Comparison of ENCODE assay signal across 21 cellular contexts in the genomic region with DNA sequence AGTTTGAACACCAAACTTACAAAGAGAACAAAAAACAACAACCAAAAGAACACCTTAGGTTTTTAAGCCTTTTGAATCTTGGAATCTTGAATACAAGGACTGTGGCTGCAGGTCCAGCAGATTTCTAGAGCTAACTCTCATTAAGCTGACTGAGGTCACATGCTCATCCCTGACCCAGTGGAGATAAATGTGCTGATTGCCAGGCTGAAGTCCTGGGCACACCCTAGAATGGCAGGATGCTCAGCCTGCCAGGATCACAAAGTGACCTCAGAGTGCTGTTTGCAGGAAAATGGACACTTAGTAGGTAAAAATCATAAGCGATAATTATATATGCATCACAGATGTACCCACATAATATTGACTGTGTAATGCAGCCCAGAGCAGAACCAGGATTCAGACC.
DNase-seq lines count a peak whose midpoint lies in the region; ATAC-seq and TF ChIP-seq lines count a peak whose summit lies in the region.
"Had no signal": no experiment of that assay in that cellular context is flagged by ENCODE, and none has a peak within 500 bp of the region (broad histone marks: within the 10 kb centered on the region; RNA-seq: fewer than 3 reads in every experiment).

No MANE protein-coding gene starts in this region.

- H3F3A ChIP-seq in SK-N-SH (replicated peaks; ENCODE audit: insufficient read depth), result peaks cover 13% of the 10 kb centered on the region

- POLR2A ChIA-PET in SK-N-SH (lab: Yijun Ruan, JAX), result no interaction called here

- no peak overlapping the region for H3K9ac ChIP-seq in SK-N-SH
- H3K9ac ChIP-seq: BLaER1 treated with 17β-estradiol and CSF1 and Interleukin-3, amounts not matched to agents 10 nM and 100 nM had no signal

- intact Hi-C loops in aorta (cut with DNase I), result no loop called here

- CTCF ChIA-PET in SK-N-SH (lab: Yijun Ruan, JAX), result interaction anchor here (3.0 kb wide), 1 partner anchor 11 kb away, joined by 12 read pairs; no protein-coding TSS in a partner anchor

- no peaks in the 10 kb centered on the region for H3K9me2 ChIP-seq in SK-N-SH

- H3K36me3 ChIP-seq in SK-N-SH (replicated peaks in 1 of 2; ENCODE audit: control insufficient read depth in 1 of 2, insufficient read depth in 2 of 2, low read length in 1 of 2), result peaks cover 0 to 4% of the 10 kb centered on the region in 2 experiments
- no peaks in the 10 kb centered on the region for H3K36me3 ChIP-seq in aorta (ENCODE audit: control insufficient read depth in 1 of 2, insufficient read depth in 2 of 2, low read length in 1 of 2)
- H3K36me3 ChIP-seq: BE2C; BLaER1 treated with 17β-estradiol and CSF1 and Interleukin-3, amounts not matched to agents 10 nM and 100 nM had no signal

- peak overlapping the region; percentile 45 for H3K27ac Mint-ChIP-seq in mesothelial cell of epicardium
- H3K27ac Mint-ChIP-seq in nephron progenitor cell, result peak overlapping the region; percentile 91
- H3K27ac Mint-ChIP-seq: CD14-positive monocyte; CD4-positive, alpha-beta T cell; CD8-positive, alpha-beta memory T cell; GM23338; H9 had no signal

- H3K36me3 Mint-ChIP-seq in mesothelial cell of epicardium (peaks cover 3% of the 10 kb centered on the region), nephron progenitor cell (ENCODE audit: low read depth) (peaks cover 7% of the 10 kb centered on the region)
- H3K36me3 Mint-ChIP-seq: CD14-positive monocyte; CD8-positive, alpha-beta memory T cell had no signal

- H3K4me3 Mint-ChIP-seq in mesothelial cell of epicardium, result no peak overlapping the region
- H3K4me3 Mint-ChIP-seq in nephron progenitor cell, result no peak overlapping the region
- H3K4me3 Mint-ChIP-seq: CD14-positive monocyte; CD4-positive, alpha-beta T cell; CD8-positive, alpha-beta memory T cell; GM23338; H9 had no signal

- TF ChIP-seq RAD21 in SK-N-SH (IDR thresholded peaks at IDR 0.05; ENCODE audit: low read length), result no peak

- no peak for TF ChIP-seq EP300 in SK-N-SH (IDR thresholded peaks at IDR 0.05; ENCODE audit: borderline replicate concordance in 1 of 2, low read depth in 1 of 2, low read length in 1 of 2)

- H2AFZ ChIP-seq in SK-N-SH (ENCODE audit: low read depth), result no peak overlapping the region
- H2AFZ ChIP-seq: GM23338 had no signal

- no peak for TF ChIP-seq CTCF in SK-N-SH (IDR thresholded peaks at IDR 0.05)
- no peak for TF ChIP-seq CTCF in mesothelial cell of epicardium (IDR thresholded peaks at IDR 0.05; ENCODE audit: unreplicated experiment)
- TF ChIP-seq CTCF in nephron progenitor cell (IDR thresholded peaks at IDR 0.05), result no peak
- TF ChIP-seq CTCF in coronary artery (IDR thresholded peaks at IDR 0.05), result no peak

- H3K27ac ChIP-seq in SK-N-SH (ENCODE audit: low read depth in 2 of 2, low read length in 1 of 2) (no peak overlapping the region), aorta (ENCODE audit: low read depth in 1 of 2, low read length in 2 of 2) (no peak overlapping the region), coronary artery (no peak overlapping the region)
- H3K27ac ChIP-seq: 22Rv1; BLaER1 treated with 17β-estradiol and CSF1 and Interleukin-3, amounts not matched to agents 10 nM and 100 nM had no signal

- no peak overlapping the region for H3K4me2 ChIP-seq in SK-N-SH
- H3K4me2 ChIP-seq: BLaER1 treated with 17β-estradiol and CSF1 and Interleukin-3, amounts not matched to agents 10 nM and 100 nM; GM23338 had no signal

- no peak overlapping the region for H3K4me3 ChIP-seq in SK-N-SH (ENCODE audit: low read depth in 2 of 2, low read length in 1 of 2)
- H3K4me3 ChIP-seq in aorta (ENCODE audit: low read length in 2 of 2), result no peak overlapping the region
- H3K4me3 ChIP-seq in coronary artery, result no peak overlapping the region
- H3K4me3 ChIP-seq: BLaER1 treated with 17β-estradiol and CSF1 and Interleukin-3, amounts not matched to agents 10 nM and 100 nM; GM23338 had no signal

- no peaks in the 10 kb centered on the region for H3K27me3 Mint-ChIP-seq in mesothelial cell of epicardium (ENCODE audit: low read depth)
- H3K27me3 Mint-ChIP-seq in nephron progenitor cell (ENCODE audit: low read depth, poor library complexity), result no peaks in the 10 kb centered on the region

- H3K79me2 ChIP-seq in SK-N-SH (ENCODE audit: insufficient read depth), result no peaks in the 10 kb centered on the region

- H3K4me1 ChIP-seq in SK-N-SH (ENCODE audit: control insufficient read depth in 1 of 2, insufficient read depth in 2 of 2, low read depth in 1 of 2, low read length in 1 of 2), result peaks cover 3 to 8% of the 10 kb centered on the region in 2 experiments; a peak in 2 of 4 replicates
- H3K4me1 ChIP-seq in aorta (ENCODE audit: control insufficient read depth in 1 of 2, insufficient read depth in 2 of 2, low read length in 2 of 2), result peaks cover 0 to 1% of the 10 kb centered on the region in 2 donors
- H3K4me1 ChIP-seq: BE2C; BLaER1 treated with 17β-estradiol and CSF1 and Interleukin-3, amounts not matched to agents 10 nM and 100 nM had no signal

- ATAC-seq in SK-N-SH treated with all-trans-retinoic acid at 6 μM for 48 hours (no peak), aorta (ENCODE audit: low FRiP score) (peak; percentile 24), HG03045 (IDR thresholded peaks at IDR 0.05; ENCODE audit: unreplicated experiment) (no peak)
- ATAC-seq: GM23338, HCT116 had no signal

- DNase-seq in SK-N-SH, result peak; percentile 17
- no peak for DNase-seq in mesothelial cell of epicardium (ENCODE audit: low spot score in 2 of 2, unreplicated experiment in 2 of 2)
- no peak for DNase-seq in nephron progenitor cell
- DNase-seq in aorta, result no peak
- no peak for DNase-seq in D341Med (ENCODE audit: low spot score)
- DNase-seq in coronary artery (ENCODE audit: low spot score), result no peak
- DNase-seq: AML-193; BE2C; CD4-positive, alpha-beta T cell; CD8-positive, alpha-beta memory T cell; DMS53; DMS79 treated with DMSO at 0.1 percent for 48 hours; GF-D8; H9 had no signal

- no peaks in the 10 kb centered on the region for H4K20me1 ChIP-seq in SK-N-SH (ENCODE audit: insufficient read depth)
- H4K20me1 ChIP-seq: BLaER1 treated with 17β-estradiol and CSF1 and Interleukin-3, amounts not matched to agents 10 nM and 100 nM had no signal

- H3K9me3 ChIP-seq in SK-N-SH (no peaks in the 10 kb centered on the region), aorta (ENCODE audit: control insufficient read depth, low read length) (no peaks in the 10 kb centered on the region)
- H3K9me3 ChIP-seq: BE2C; BLaER1 treated with 17β-estradiol and CSF1 and Interleukin-3, amounts not matched to agents 10 nM and 100 nM had no signal

- WGBS in SK-N-SH (ENCODE audit: low lambda C conversion rate), result 33% methylated on average over 1 of the region's 1 CpG
- 100% methylated on average over 1 of the region's 1 CpG for WGBS in aorta, 2 donors

- H3K4me1 Mint-ChIP-seq in mesothelial cell of epicardium (peaks cover 20% of the 10 kb centered on the region), nephron progenitor cell (peaks cover 37% of the 10 kb centered on the region)
- H3K4me1 Mint-ChIP-seq: CD14-positive monocyte; CD8-positive, alpha-beta memory T cell; GM23338; H9 had no signal

- H3K9me3 Mint-ChIP-seq in mesothelial cell of epicardium (no peaks in the 10 kb centered on the region), nephron progenitor cell (peaks cover 4% of the 10 kb centered on the region)
- H3K9me3 Mint-ChIP-seq: CD4-positive, alpha-beta T cell; GM23338; H9 had no signal

- H3K27me3 ChIP-seq in SK-N-SH (ENCODE audit: insufficient read depth), result no peaks in the 10 kb centered on the region
- no peaks in the 10 kb centered on the region for H3K27me3 ChIP-seq in aorta (ENCODE audit: control insufficient read depth in 1 of 2, insufficient read depth in 2 of 2, low read length in 1 of 2)
- H3K27me3 ChIP-seq: BE2C; BLaER1 treated with 17β-estradiol and CSF1 and Interleukin-3, amounts not matched to agents 10 nM and 100 nM had no signal

TF ChIP-seq in SK-N-SH, 30 proteins besides CTCF, POLR2A, EP300 and RAD21 (continues in another document):
- TF ChIP-seq POLR2AphosphoS5 (IDR thresholded peaks at IDR 0.05; ENCODE audit: low read depth, low read length) (no peak), GABPA (IDR thresholded peaks at IDR 0.05; ENCODE audit: low read depth) (no peak), NFIC (IDR thresholded peaks at IDR 0.05; ENCODE audit: borderline replicate concordance) (no peak), ELF1 (IDR thresholded peaks at IDR 0.05) (no peak), RFX5 (IDR thresholded peaks at IDR 0.05; ENCODE audit: low read length) (no peak), RXRA (IDR thresholded peaks at IDR 0.05; ENCODE audit: borderline replicate concordance, low read depth) (no peak)
- TF ChIP-seq, protein P1, sequence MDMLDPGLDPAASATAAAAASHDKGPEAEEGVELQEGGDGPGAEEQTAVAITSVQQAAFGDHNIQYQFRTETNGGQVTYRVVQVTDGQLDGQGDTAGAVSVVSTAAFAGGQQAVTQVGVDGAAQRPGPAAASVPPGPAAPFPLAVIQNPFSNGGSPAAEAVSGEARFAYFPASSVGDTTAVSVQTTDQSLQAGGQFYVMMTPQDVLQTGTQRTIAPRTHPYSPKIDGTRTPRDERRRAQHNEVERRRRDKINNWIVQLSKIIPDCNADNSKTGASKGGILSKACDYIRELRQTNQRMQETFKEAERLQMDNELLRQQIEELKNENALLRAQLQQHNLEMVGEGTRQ (IDR thresholded peaks at IDR 0.05; ENCODE audit: borderline replicate concordance, low read depth, low read length), result no peak

TF ChIP-seq in SK-N-SH treated with all-trans-retinoic acid at 6 μM for 48 hours, 23 proteins besides CTCF, POLR2A, EP300 and RAD21:
- TF ChIP-seq OSR1 (CRISPR knock-in tag; IDR thresholded peaks at IDR 0.05) (no peak), ZNF565 (CRISPR knock-in tag; conservative IDR thresholded peaks at IDR 0.05; ENCODE audit: low read depth) (no peak), PPARA (CRISPR knock-in tag; IDR thresholded peaks at IDR 0.05; ENCODE audit: borderline replicate concordance) (no peak)
